In the genomic region with DNA sequence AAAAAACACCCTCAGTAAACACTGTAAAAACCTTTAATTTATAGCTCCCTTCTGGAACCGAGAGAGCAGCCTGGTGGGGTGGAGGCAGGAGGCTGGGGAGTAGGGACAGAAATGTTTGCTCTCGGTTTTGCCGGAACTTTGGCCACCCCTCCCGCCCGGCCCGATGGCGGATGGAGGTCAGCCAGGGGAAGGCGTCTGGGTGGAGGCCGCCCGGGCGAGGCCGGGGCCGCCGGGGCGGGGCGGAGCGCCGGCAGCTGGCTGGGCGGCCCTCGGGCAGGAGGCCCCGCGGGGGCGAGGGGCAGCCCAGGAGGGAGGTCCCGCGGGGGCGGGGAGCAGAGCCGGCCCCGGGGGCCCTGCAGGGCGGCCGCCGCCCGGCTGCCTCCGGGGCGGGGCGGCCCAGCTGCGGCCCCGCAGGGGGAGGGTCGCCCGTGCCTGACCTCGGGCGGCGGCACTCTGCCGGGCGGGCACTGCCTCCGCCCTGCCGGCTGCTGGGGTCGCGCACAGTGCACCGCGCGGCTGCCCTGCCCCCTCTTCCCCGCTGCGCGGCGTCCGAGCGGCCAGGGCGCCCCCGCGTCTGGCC, we compare ENCODE assay signal across 8 cellular contexts. TPM values are rescaled to one million over a fixed set of nuclear protein-coding genes. Genes with fewer than 3 reads are reported as not detected.
DNase-seq lines count a peak whose midpoint lies in the region; ATAC-seq, FAIRE-seq and TF ChIP-seq lines count a peak whose summit lies in the region.

No MANE protein-coding gene starts in this region.

- FAIRE-seq in HepG2 (lab: Jason Lieb, UNC) = no peak

- peak overlapping the region; percentile 77 to 91 for H3K9ac ChIP-seq in colonic mucosa (ENCODE audit: low read depth in 2 of 2, low read length in 2 of 2)
- H3K9ac ChIP-seq in HepG2 (ENCODE audit: insufficient read depth, low read depth, low read length) = peak overlapping the region; percentile 87

- peak overlapping the region; percentile 89 for H3K4me2 ChIP-seq in HepG2 (ENCODE audit: low read depth, low read length)

- peaks cover 14% of the 10 kb centered on the region for H3K79me2 ChIP-seq in HepG2 (ENCODE audit: insufficient read depth, low read length)

- H3K9me3 ChIP-seq in colonic mucosa (no peaks in the 10 kb centered on the region), HepG2 (ENCODE audit: low read length) (no peaks in the 10 kb centered on the region)

- H3K27ac Mint-ChIP-seq in WTC11 = peak overlapping the region; percentile 98

- no peaks in the 10 kb centered on the region for H3K27me3 ChIP-seq in colonic mucosa
- H3K27me3 ChIP-seq in HepG2 (ENCODE audit: control insufficient read depth in 1 of 2, insufficient read depth in 2 of 2, low read length in 2 of 2) = no peaks in the 10 kb centered on the region; a peak in 2 of 5 replicates

- H3K27ac ChIP-seq in colonic mucosa = peak overlapping the region; percentile 88
- H3K27ac ChIP-seq in HepG2 (ENCODE audit: extremely low read length, insufficient read depth, low read length) = peak overlapping the region; percentile 94

- peak in 1 of 2 experiments; percentile 69; a peak in 2 of 4 replicates for TF ChIP-seq EP300 in HepG2 (IDR thresholded peaks at IDR 0.05; ENCODE audit: low read depth in 2 of 2, low read length in 2 of 2)
- TF ChIP-seq EP300 in HepG2 (CRISPR knock-in tag; IDR thresholded peaks at IDR 0.05; ENCODE audit: borderline replicate concordance) = no peak

- H2AFZ ChIP-seq in HepG2 (ENCODE audit: low read length) = no peak overlapping the region

- POLR2A ChIA-PET in WTC11 (lab: Charles Lee) (interaction anchor here (0.6 to 1.4 kb wide), 3 partner anchors 9 to 389 kb away, joined by 3 to 4 read pairs (median 3); a partner anchor contains a TSS), HepG2 (lab: Yijun Ruan, JAX) (interaction anchor here (0.6 to 2.1 kb wide), 14 partner anchors 9 to 1484 kb away, joined by 3 to 8 read pairs (median 4); no protein-coding TSS in a partner anchor)

- peaks cover 51% of the 10 kb centered on the region for H3K4me1 Mint-ChIP-seq in WTC11

- 1% methylated on average over 12 of the region's 60 CpGs for WGBS in HepG2 (ENCODE audit: low lambda C conversion rate)

- peak overlapping the region; percentile 80 for H3K4me3 Mint-ChIP-seq in WTC11

- CTCF ChIA-PET in WTC11 (lab: Charles Lee) (interaction anchor here (0.8 to 2.9 kb wide), 5 partner anchors 19 to 278 kb away, joined by 3 to 19 read pairs (median 5); no protein-coding TSS in a partner anchor), HepG2 (lab: Yijun Ruan, JAX; ENCODE audit: low intra/inter-chr PET ratio, low total read pairs) (interaction anchor here (1.1 to 1.4 kb wide), 2 partner anchors 45 to 47 kb away, joined by 3 read pairs; no protein-coding TSS in a partner anchor)

- ATAC-seq in HG02610 (IDR thresholded peaks at IDR 0.05; ENCODE audit: unreplicated experiment) = peak; percentile 42
- ATAC-seq in WTC11 = peak; percentile 75
- peak; percentile 87 for ATAC-seq in HepG2

- H3K9me3 Mint-ChIP-seq in WTC11 = no peaks in the 10 kb centered on the region

- intact Hi-C loops in colonic mucosa (cut with DNase I) = no loop called here
- intact Hi-C loops in HepG2 (cut with micrococcal nuclease; ENCODE audit: unreplicated experiment) = loop anchor here (1.0 to 2.0 kb wide), 3 partner anchors 25 to 176 kb away; a partner anchor contains a TSS

- no peak for TF ChIP-seq CTCF in WTC11 (IDR thresholded peaks at IDR 0.05)
- no peak for TF ChIP-seq CTCF in colonic mucosa (IDR thresholded peaks at IDR 0.05)
- TF ChIP-seq CTCF in HepG2 (CRISPR knock-in tag; IDR thresholded peaks at IDR 0.05) = peak; percentile 41; the same call in 1 of the 2 replicates

- BruUV-seq in HepG2 (replicated peaks; lab: Mats Ljungman, UMichigan) = no TSS peak

- peaks cover 32% of the 10 kb centered on the region for H3K36me3 Mint-ChIP-seq in WTC11

- H3K4me1 ChIP-seq in colonic mucosa (peaks cover 3% of the 10 kb centered on the region), HepG2 (ENCODE audit: insufficient read depth, low read length) (peaks cover 57% of the 10 kb centered on the region)

- H3K4me3 ChIP-seq in colonic mucosa = peak overlapping the region; percentile 36
- H3K4me3 ChIP-seq in HepG2 (replicated peaks in 1 of 3; ENCODE audit: insufficient read depth in 1 of 3, low read depth in 2 of 3, low read length in 3 of 3) = peak overlapping the region; percentile 68 to 75 (median 72)

- H3K36me3 ChIP-seq in colonic mucosa = no peaks in the 10 kb centered on the region
- peaks cover 2 to 4% of the 10 kb centered on the region in 2 experiments; a peak in 1 of 5 replicates for H3K36me3 ChIP-seq in HepG2 (replicated peaks in 1 of 2; ENCODE audit: control insufficient read depth in 1 of 2, insufficient read depth in 2 of 2, low read length in 2 of 2)

- peak; percentile 90 for DNase-seq in NCI-H2227 (lab: John Stamatoyannopoulos, UW; ENCODE audit: unreplicated experiment)
- no peak for DNase-seq in NCI-H2227 treated with DMSO at 0.1 percent for 48 hours (lab: John Stamatoyannopoulos, UW)
- DNase-seq in NCI-H1417 (lab: John Stamatoyannopoulos, UW) = peak in 2 of 3 experiments; percentile 42 to 98
- DNase-seq in WTC11 (ENCODE audit: low spot score) = peak; percentile 82
- peak; percentile 91 for DNase-seq in colonic mucosa
- DNase-seq in HepG2 (ENCODE audit: low spot score) = peak; percentile 83
- DNase-seq in stimulated activated CD4-positive, alpha-beta T cell treated with anti-CD3 and anti-CD28 coated beads, Interleukin-4, amount 100 ng/mL, for 24 hours = peak; percentile 50

- no peaks in the 10 kb centered on the region; the same call in 1 of the 2 replicates for H4K20me1 ChIP-seq in HepG2 (ENCODE audit: insufficient read depth, low read length)

- no peak; a peak in 2 of 4 replicates for TF ChIP-seq POLR2A in HepG2 (IDR thresholded peaks at IDR 0.05; ENCODE audit: insufficient read depth in 1 of 2, low read depth in 2 of 2, low read length in 2 of 2)

- in situ Hi-C loops in HepG2 (cut with HindIII; ENCODE audit: extremely low pct_ligation_motif_present, low pct_unique_long_range_greater_than_20kb) = no loop called here

- peak; percentile 69 for TF ChIP-seq RAD21 in HepG2 (CRISPR knock-in tag; IDR thresholded peaks at IDR 0.05)

- H3K27me3 Mint-ChIP-seq in WTC11 (ENCODE audit: low read depth) = no peaks in the 10 kb centered on the region

TF ChIP-seq in WTC11, 78 proteins besides CTCF, POLR2A, EP300 and RAD21 (continues in another document):
- TF ChIP-seq, protein P1, sequence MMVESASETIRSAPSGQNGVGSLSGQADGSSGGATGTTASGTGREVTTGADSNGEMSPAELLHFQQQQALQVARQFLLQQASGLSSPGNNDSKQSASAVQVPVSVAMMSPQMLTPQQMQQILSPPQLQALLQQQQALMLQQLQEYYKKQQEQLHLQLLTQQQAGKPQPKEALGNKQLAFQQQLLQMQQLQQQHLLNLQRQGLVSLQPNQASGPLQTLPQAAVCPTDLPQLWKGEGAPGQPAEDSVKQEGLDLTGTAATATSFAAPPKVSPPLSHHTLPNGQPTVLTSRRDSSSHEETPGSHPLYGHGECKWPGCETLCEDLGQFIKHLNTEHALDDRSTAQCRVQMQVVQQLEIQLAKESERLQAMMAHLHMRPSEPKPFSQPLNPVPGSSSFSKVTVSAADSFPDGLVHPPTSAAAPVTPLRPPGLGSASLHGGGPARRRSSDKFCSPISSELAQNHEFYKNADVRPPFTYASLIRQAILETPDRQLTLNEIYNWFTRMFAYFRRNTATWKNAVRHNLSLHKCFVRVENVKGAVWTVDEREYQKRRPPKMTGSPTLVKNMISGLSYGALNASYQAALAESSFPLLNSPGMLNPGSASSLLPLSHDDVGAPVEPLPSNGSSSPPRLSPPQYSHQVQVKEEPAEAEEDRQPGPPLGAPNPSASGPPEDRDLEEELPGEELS (CRISPR knock-in tag; IDR thresholded peaks at IDR 0.05) = no peak

TF ChIP-seq in HepG2, 621 proteins besides CTCF, POLR2A, EP300 and RAD21 (continues in another document):
- TF ChIP-seq SRY (CRISPR knock-in tag; IDR thresholded peaks at IDR 0.05) (no peak), MED1 (CRISPR knock-in tag; IDR thresholded peaks at IDR 0.05) (no peak), MED8 (CRISPR knock-in tag; IDR thresholded peaks at IDR 0.05; ENCODE audit: insufficient replicate concordance) (no peak), NCOA1 (CRISPR knock-in tag; IDR thresholded peaks at IDR 0.05) (no peak), KLF15 (CRISPR knock-in tag; IDR thresholded peaks at IDR 0.05; ENCODE audit: borderline replicate concordance) (no peak), CCDC6 (CRISPR knock-in tag; IDR thresholded peaks at IDR 0.05) (no peak), ZSCAN25 (CRISPR knock-in tag; IDR thresholded peaks at IDR 0.05) (peak; percentile 21; the same call in 1 of the 2 replicates)
- TF ChIP-seq, protein P2, sequence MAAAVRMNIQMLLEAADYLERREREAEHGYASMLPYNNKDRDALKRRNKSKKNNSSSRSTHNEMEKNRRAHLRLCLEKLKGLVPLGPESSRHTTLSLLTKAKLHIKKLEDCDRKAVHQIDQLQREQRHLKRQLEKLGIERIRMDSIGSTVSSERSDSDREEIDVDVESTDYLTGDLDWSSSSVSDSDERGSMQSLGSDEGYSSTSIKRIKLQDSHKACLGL (CRISPR knock-in tag; IDR thresholded peaks at IDR 0.05) = no peak

RNA-seq across cellular contexts. Expression of a gene that starts 0.8 kb away (rescaled TPM):
- total RNA-seq in WTC11 (2021) (181 to 190 TPM (median 188 TPM) in 3 replicates), colonic mucosa (10 to 100 TPM; 16.9 to 41.3 TPM), HepG2 (2016; rRNA removed; fragmentation: Illumina TruSeq; extraction: Trizol) (20.7 and 29.8 TPM in 2 replicates)
- total RNA-seq in HepG2 (2016; cell fraction: cytosol; rRNA removed; fragmentation: Illumina TruSeq; extraction: Trizol; ENCODE audit: low read depth) = 16.8 and 18.2 TPM in 2 replicates
- 19.7 and 32.1 TPM in 2 replicates for total RNA-seq in HepG2 (2016; cell fraction: insoluble cytoplasmic fraction; rRNA removed; fragmentation: Illumina TruSeq; extraction: Trizol)
- total RNA-seq in HepG2 (2016; cell fraction: membrane; rRNA removed; fragmentation: Illumina TruSeq; extraction: Trizol) = 25.3 and 31.7 TPM in 2 replicates
- 18.0 and 20.9 TPM in 2 replicates for total RNA-seq in HepG2 (2016; cell fraction: nucleus; rRNA removed; fragmentation: Illumina TruSeq; extraction: Trizol)
- 5.2 and 5.3 TPM in 2 replicates for polyA plus RNA-seq in HepG2 (2011; rRNA removed)
- 2.2 and 3.1 TPM in 2 replicates for polyA plus RNA-seq in HepG2 (2011; cell fraction: cytosol; rRNA removed)
- polyA plus RNA-seq in HepG2 (2011; cell fraction: nucleus; rRNA removed) = 4.5 and 4.9 TPM in 2 replicates
- 6.4 and 8.7 TPM in 2 replicates for polyA plus RNA-seq in HepG2 (2012)
- polyA plus RNA-seq in HepG2 (2016; cell fraction: cytosol; fragmentation: Illumina TruSeq; extraction: Trizol; ENCODE audit: low read depth) = 1.0 and 1.7 TPM in 2 replicates
- 10.5 TPM in 2 replicates for polyA plus RNA-seq in HepG2 (2016; cell fraction: insoluble cytoplasmic fraction; fragmentation: Illumina TruSeq; extraction: Trizol; ENCODE audit: low read depth)
- 1.8 and 2.3 TPM in 2 replicates for polyA plus RNA-seq in HepG2 (2016; cell fraction: membrane; fragmentation: Illumina TruSeq; extraction: Trizol; ENCODE audit: low read depth)
- 15.1 and 17.1 TPM in 2 replicates for polyA plus RNA-seq in HepG2 (2016; cell fraction: nucleus; fragmentation: Illumina TruSeq; extraction: Trizol; ENCODE audit: insufficient read depth, low read depth)
- 16.1 and 55.5 TPM in 2 replicates for polyA minus RNA-seq in HepG2 (2011; rRNA and poly(A)+ RNA removed; ENCODE audit: low replicate concordance)
- polyA minus RNA-seq in HepG2 (2011; cell fraction: cytosol; rRNA and poly(A)+ RNA removed) = 20.8 TPM in 2 replicates
- 19.6 and 20.1 TPM in 2 replicates for polyA minus RNA-seq in HepG2 (2011; cell fraction: nucleus; rRNA and poly(A)+ RNA removed)
